13 cellular contexts compared by ENCODE assay signal in genomic region chr22:35894464-35894878, GRCh38.
DNase-seq lines count a peak whose midpoint lies in the region; ATAC-seq, FAIRE-seq and TF ChIP-seq lines count a peak whose summit lies in the region.
"Had no signal": no experiment of that assay in that cellular context is flagged by ENCODE, and none has a peak within 500 bp of the region (broad histone marks: within the 10 kb centered on the region; RNA-seq: fewer than 3 reads in every experiment).

No MANE protein-coding gene starts in this region.

- peak overlapping the region; percentile 1 for H4K8ac ChIP-seq in mesenchymal stem cell (ENCODE audit: low read length)

- H3K9me3 ChIP-seq in OCI-LY1 (ENCODE audit: low read length) (no peaks in the 10 kb centered on the region), mesenchymal stem cell (ENCODE audit: control insufficient read depth, low read length) (no peaks in the 10 kb centered on the region), stomach smooth muscle (ENCODE audit: control insufficient read depth in 2 of 2, low read length in 2 of 2) (no peaks in the 10 kb centered on the region)
- H3K9me3 ChIP-seq: neutrophil had no signal

- no peaks in the 10 kb centered on the region for H3K36me3 ChIP-seq in OCI-LY1 (ENCODE audit: insufficient read depth, low read length)
- peaks cover 0 to 3% of the 10 kb centered on the region in 2 experiments for H3K36me3 ChIP-seq in mesenchymal stem cell (ENCODE audit: control insufficient read depth in 1 of 2, insufficient read depth in 2 of 2, low read depth in 1 of 2, low read length in 2 of 2)
- no peaks in the 10 kb centered on the region for H3K36me3 ChIP-seq in stomach smooth muscle (ENCODE audit: control insufficient read depth in 2 of 2, insufficient read depth in 2 of 2, low read length in 2 of 2)
- H3K36me3 ChIP-seq: neutrophil had no signal

- WGBS in mesenchymal stem cell: 62% methylated on average over 5 of the region's 7 CpGs

- no peak for ATAC-seq in activated T-helper 17 cell treated with anti-CD3 and anti-CD28 coated beads, Interleukin-2, amount 50 U/mL, for 72 hours (replicated peaks)
- ATAC-seq: HCT116 had no signal

- TF ChIP-seq POLR2A in GM12892 (IDR thresholded peaks at IDR 0.05; ENCODE audit: low read depth, low read length): no peak

- H3K9me3 Mint-ChIP-seq in activated T-helper 17 cell treated with anti-CD3 and anti-CD28 coated beads, Interleukin-2, amount 50 U/mL, for 72 hours: no peaks in the 10 kb centered on the region
- H3K9me3 Mint-ChIP-seq: activated naive CD4-positive, alpha-beta T cell treated with anti-CD3 and anti-CD28 coated beads, Interleukin-2, amount 50 U/mL, for 24 hours had no signal

- DNase-seq in epithelial cell of esophagus (ENCODE audit: low read depth) (peak; percentile 34), mesenchymal stem cell (no peak), GM12892 (ENCODE audit: insufficient read length) (no peak), NCI-H748 (lab: John Stamatoyannopoulos, UW; ENCODE audit: unreplicated experiment) (no peak), MV-4-11 (lab: John Stamatoyannopoulos, UW) (no peak)
- DNase-seq: activated CD4-positive, alpha-beta T cell treated with anti-CD3 and anti-CD28 coated beads for 1 hour; DMS153 had no signal

- H3K4me3 ChIP-seq in OCI-LY1 (ENCODE audit: low read depth, low read length, poor library complexity, severe bottlenecking): peak overlapping the region; percentile 64
- H3K4me3 ChIP-seq in epithelial cell of esophagus (ENCODE audit: low read length): peak overlapping the region; percentile 44
- peak overlapping the region in 1 of 2 experiments; percentile 64 for H3K4me3 ChIP-seq in mesenchymal stem cell (ENCODE audit: insufficient read depth in 1 of 2, low read depth in 1 of 2, low read length in 2 of 2)
- peak overlapping the region; percentile 85 to 87 for H3K4me3 ChIP-seq in stomach smooth muscle (ENCODE audit: low read length in 2 of 2)

- H2BK12ac ChIP-seq in mesenchymal stem cell (ENCODE audit: low read length in 2 of 2): no peak overlapping the region

- H3K4me2 ChIP-seq in OCI-LY1 (ENCODE audit: low read length) (peak overlapping the region; percentile 89), mesenchymal stem cell (ENCODE audit: low read length, poor library complexity, severe bottlenecking) (no peak overlapping the region)

- no peaks in the 10 kb centered on the region for H3F3A ChIP-seq in OCI-LY1 (ENCODE audit: insufficient read depth, low read length)

- H3K27me3 Mint-ChIP-seq in activated T-helper 17 cell treated with anti-CD3 and anti-CD28 coated beads, Interleukin-2, amount 50 U/mL, for 72 hours: peaks cover 11% of the 10 kb centered on the region

- H3K79me1 ChIP-seq in mesenchymal stem cell (replicated peaks; ENCODE audit: low read length, poor library complexity, severe bottlenecking): peaks cover 20% of the 10 kb centered on the region

- H3K27me3 ChIP-seq in OCI-LY1 (ENCODE audit: insufficient read depth, low read length) (no peaks in the 10 kb centered on the region), mesenchymal stem cell (ENCODE audit: control insufficient read depth in 1 of 2, insufficient read depth in 1 of 2, low read length in 2 of 2) (no peaks in the 10 kb centered on the region), stomach smooth muscle (ENCODE audit: control insufficient read depth in 1 of 2, insufficient read depth in 2 of 2, low read length in 2 of 2) (no peaks in the 10 kb centered on the region)

- H3K4ac ChIP-seq in mesenchymal stem cell (ENCODE audit: low read depth in 1 of 2, low read length in 2 of 2): peak overlapping the region in 1 of 2 experiments; percentile 42

- H3K4me1 Mint-ChIP-seq in activated T-helper 17 cell treated with anti-CD3 and anti-CD28 coated beads, Interleukin-2, amount 50 U/mL, for 72 hours: no peaks in the 10 kb centered on the region
- H3K4me1 Mint-ChIP-seq: activated naive CD4-positive, alpha-beta T cell treated with anti-CD3 and anti-CD28 coated beads, Interleukin-2, amount 50 U/mL, for 24 hours had no signal

- H3K79me2 ChIP-seq in OCI-LY1 (ENCODE audit: insufficient read depth, low read length): peaks cover 38% of the 10 kb centered on the region

- H4K20me1 ChIP-seq in OCI-LY1 (ENCODE audit: insufficient read depth, low read length): no peaks in the 10 kb centered on the region

- no peak for FAIRE-seq in GM12892 (lab: Jason Lieb, UNC)

- H2BK15ac ChIP-seq in mesenchymal stem cell (ENCODE audit: low read depth, poor library complexity, severe bottlenecking): no peak overlapping the region

- no peak overlapping the region for H2BK120ac ChIP-seq in mesenchymal stem cell (ENCODE audit: low read depth, low read length)

- H3K27ac Mint-ChIP-seq in activated T-helper 17 cell treated with anti-CD3 and anti-CD28 coated beads, Interleukin-2, amount 50 U/mL, for 72 hours: no peak overlapping the region
- H3K27ac Mint-ChIP-seq: activated naive CD4-positive, alpha-beta T cell treated with anti-CD3 and anti-CD28 coated beads, Interleukin-2, amount 50 U/mL, for 24 hours had no signal

- H3K14ac ChIP-seq in mesenchymal stem cell (ENCODE audit: low read length in 2 of 2): no peak overlapping the region

- no peak overlapping the region for H2BK5ac ChIP-seq in mesenchymal stem cell (ENCODE audit: low read depth, low read length, poor library complexity, severe bottlenecking)

- no peak overlapping the region for H3K23ac ChIP-seq in mesenchymal stem cell (ENCODE audit: low read length in 2 of 2)

- H3K36me3 Mint-ChIP-seq in activated T-helper 17 cell treated with anti-CD3 and anti-CD28 coated beads, Interleukin-2, amount 50 U/mL, for 72 hours (ENCODE audit: low read depth): no peaks in the 10 kb centered on the region
- H3K36me3 Mint-ChIP-seq: activated naive CD4-positive, alpha-beta T cell treated with anti-CD3 and anti-CD28 coated beads, Interleukin-2, amount 50 U/mL, for 24 hours had no signal

- H3K4me1 ChIP-seq in OCI-LY1 (ENCODE audit: insufficient read depth, low read length, severe bottlenecking) (peaks cover 82% of the 10 kb centered on the region), mesenchymal stem cell (ENCODE audit: control insufficient read depth, insufficient read depth, low read depth, low read length) (peaks cover 12% of the 10 kb centered on the region), stomach smooth muscle (ENCODE audit: control insufficient read depth, insufficient read depth, low read length) (peaks cover 21% of the 10 kb centered on the region)

- H3K9ac ChIP-seq in OCI-LY1 (ENCODE audit: low read length) (peak overlapping the region; percentile 77), mesenchymal stem cell (ENCODE audit: low read length) (peak overlapping the region; percentile 71), stomach smooth muscle (ENCODE audit: low read length in 2 of 2) (peak overlapping the region; percentile 86)

- H2AFZ ChIP-seq in OCI-LY1 (ENCODE audit: low read length) (no peak overlapping the region), mesenchymal stem cell (ENCODE audit: low read depth, low read length) (no peak overlapping the region)

- no peak overlapping the region for H3K4me3 Mint-ChIP-seq in activated T-helper 17 cell treated with anti-CD3 and anti-CD28 coated beads, Interleukin-2, amount 50 U/mL, for 72 hours
- H3K4me3 Mint-ChIP-seq: activated naive CD4-positive, alpha-beta T cell treated with anti-CD3 and anti-CD28 coated beads, Interleukin-2, amount 50 U/mL, for 24 hours had no signal

- TF ChIP-seq CTCF in OCI-LY1 (IDR thresholded peaks at IDR 0.05; ENCODE audit: low read length): no peak; the same call in 1 of the 2 replicates
- TF ChIP-seq CTCF in epithelial cell of esophagus (IDR thresholded peaks at IDR 0.05; ENCODE audit: insufficient read depth, low read depth, low read length, missing control alignments): peak; percentile 19

- peak overlapping the region in 1 of 2 experiments; percentile 58 for H3K18ac ChIP-seq in mesenchymal stem cell (ENCODE audit: low read depth in 1 of 2, low read length in 2 of 2)

- H3K27ac ChIP-seq in OCI-LY1 (ENCODE audit: low read depth, low read length, poor library complexity, severe bottlenecking) (peak overlapping the region; percentile 95), mesenchymal stem cell (ENCODE audit: low read length, poor library complexity, severe bottlenecking) (no peak overlapping the region), stomach smooth muscle (ENCODE audit: low read length) (peak overlapping the region; percentile 93)
- H3K27ac ChIP-seq: neutrophil had no signal

- H4K91ac ChIP-seq in mesenchymal stem cell (ENCODE audit: low read length): no peak overlapping the region

- H2AK5ac ChIP-seq in mesenchymal stem cell (ENCODE audit: low read length, severe bottlenecking): no peak overlapping the region

- no peaks in the 10 kb centered on the region for H3K9me2 ChIP-seq in OCI-LY1 (ENCODE audit: low read depth, low read length)
